In genomic region chr10:3068968-3069737, GRCh38 we compare ENCODE assay signal across 9 cellular contexts. TPM values are rescaled to one million over a fixed set of nuclear protein-coding genes. Genes with fewer than 3 reads are reported as not detected.
A peak's percentile ranks its signal among the peaks of the same experiment; 100 is the strongest.
DNase-seq lines count a peak whose midpoint lies in the region; ATAC-seq, FAIRE-seq and TF ChIP-seq lines count a peak whose summit lies in the region.
"Had no signal": no experiment of that assay in that cellular context is flagged by ENCODE, and none has a peak within 500 bp of the region (broad histone marks: within the 10 kb centered on the region; RNA-seq: fewer than 3 reads in every experiment).

No MANE protein-coding gene starts in this region.

- peak overlapping the region; percentile 95 for H3K9ac ChIP-seq in SK-N-SH

- FAIRE-seq in bronchial epithelial cell (lab: Jason Lieb, UNC), result no peak
- FAIRE-seq: endometrium had no signal

- intact Hi-C loops in right lobe of liver (cut with DNase I), result no loop called here
- intact Hi-C loops in stomach (cut with DNase I; ENCODE audit: low total_unique reads), result no loop called here

- H3K27me3 ChIP-seq in SK-N-SH (ENCODE audit: insufficient read depth), result no peaks in the 10 kb centered on the region
- no peaks in the 10 kb centered on the region for H3K27me3 ChIP-seq in bronchial epithelial cell (ENCODE audit: control insufficient read depth, insufficient read depth, low read length)
- H3K27me3 ChIP-seq in right lobe of liver, result peaks cover 0 to 4% of the 10 kb centered on the region in 2 donors
- H3K27me3 ChIP-seq in stomach, result peaks cover 0 to 42% (median 20%) of the 10 kb centered on the region in 3 donors

- peaks cover 13% of the 10 kb centered on the region for H3F3A ChIP-seq in SK-N-SH (replicated peaks; ENCODE audit: insufficient read depth)

- H3K9me3 ChIP-seq in SK-N-SH (no peaks in the 10 kb centered on the region), right lobe of liver (no peaks in the 10 kb centered on the region), stomach (no peaks in the 10 kb centered on the region)

- peak overlapping the region; percentile 94 for H3K4me2 ChIP-seq in SK-N-SH

- peaks cover 68% of the 10 kb centered on the region for H3K79me2 ChIP-seq in SK-N-SH (ENCODE audit: insufficient read depth)

- H4K20me1 ChIP-seq in SK-N-SH (ENCODE audit: insufficient read depth), result peaks cover 40% of the 10 kb centered on the region

- ATAC-seq in SK-N-SH treated with all-trans-retinoic acid at 6 μM for 48 hours (no peak; the same call in 1 of the 3 replicates), HG02610 (IDR thresholded peaks at IDR 0.05; ENCODE audit: unreplicated experiment) (peak; percentile 33), right lobe of liver (peak in 3 of 4 donors; percentile 34 to 42 (median 36))

- peak overlapping the region; percentile 62 to 82 for H3K27ac ChIP-seq in SK-N-SH (ENCODE audit: low read depth in 2 of 2, low read length in 1 of 2)
- no peak overlapping the region for H3K27ac ChIP-seq in right lobe of liver
- H3K27ac ChIP-seq in stomach, result peak overlapping the region in 4 of 5 donors; percentile 74 to 84 (median 78)

- no peak for TF ChIP-seq RAD21 in SK-N-SH (IDR thresholded peaks at IDR 0.05; ENCODE audit: low read length)

- CTCF ChIA-PET in SK-N-SH (lab: Yijun Ruan, JAX), result interaction anchor here (0.6 to 1.7 kb wide), 3 partner anchors 18 to 1536 kb away, joined by 3 to 6 read pairs (median 4); no protein-coding TSS in a partner anchor

- H3K9me2 ChIP-seq in SK-N-SH, result no peaks in the 10 kb centered on the region

- no peak for TF ChIP-seq POLR2A in right lobe of liver (IDR thresholded peaks at IDR 0.05)
- TF ChIP-seq POLR2A in stomach (IDR thresholded peaks at IDR 0.05), result no peak

- TF ChIP-seq EP300 in SK-N-SH (IDR thresholded peaks at IDR 0.05; ENCODE audit: borderline replicate concordance in 1 of 2, low read depth in 1 of 2, low read length in 1 of 2), result no peak
- TF ChIP-seq EP300 in stomach (IDR thresholded peaks at IDR 0.05), result no peak

- H3K4me1 ChIP-seq in SK-N-SH (ENCODE audit: control insufficient read depth in 1 of 2, insufficient read depth in 2 of 2, low read depth in 1 of 2, low read length in 1 of 2) (peaks cover 33 to 48% of the 10 kb centered on the region in 2 experiments), right lobe of liver (peaks cover 0 to 11% (median 0%) of the 10 kb centered on the region in 4 donors), stomach (peaks cover 17 to 67% (median 34%) of the 10 kb centered on the region in 4 donors)

- peaks cover 12 to 43% of the 10 kb centered on the region in 2 experiments for H3K36me3 ChIP-seq in SK-N-SH (replicated peaks in 1 of 2; ENCODE audit: control insufficient read depth in 1 of 2, insufficient read depth in 2 of 2, low read length in 1 of 2)
- peaks cover 9% of the 10 kb centered on the region for H3K36me3 ChIP-seq in bronchial epithelial cell (ENCODE audit: control insufficient read depth, insufficient read depth, low read length)
- H3K36me3 ChIP-seq in right lobe of liver, result no peaks in the 10 kb centered on the region
- H3K36me3 ChIP-seq in stomach, result no peaks in the 10 kb centered on the region

- H2AFZ ChIP-seq in SK-N-SH (ENCODE audit: low read depth), result no peak overlapping the region

- DNase-seq in SK-N-SH (peak; percentile 87), RKO (ENCODE audit: low spot score) (peak; percentile 50), bronchial epithelial cell (ENCODE audit: low read depth) (no peak), right lobe of liver (peak in 1 of 3 donors; percentile 51), stomach (no peak), NCI-H128 (lab: John Stamatoyannopoulos, UW; ENCODE audit: unreplicated experiment) (no peak)

- H3K4me3 ChIP-seq in SK-N-SH (ENCODE audit: low read depth in 2 of 2, low read length in 1 of 2), result peak overlapping the region; percentile 94
- peak overlapping the region; percentile 84 for H3K4me3 ChIP-seq in bronchial epithelial cell (ENCODE audit: low read depth, low read length)
- H3K4me3 ChIP-seq in right lobe of liver, result peak overlapping the region; percentile 53 to 66 (median 63)
- H3K4me3 ChIP-seq in stomach, result peak overlapping the region; percentile 72 to 95 (median 82)

- POLR2A ChIA-PET in SK-N-SH (lab: Yijun Ruan, JAX), result interaction anchor here (0.6 kb wide), 1 partner anchor 875 kb away, joined by 3 read pairs; no protein-coding TSS in a partner anchor

- WGBS in SK-N-SH (ENCODE audit: low lambda C conversion rate), result 38% methylated on average over 26 of the region's 57 CpGs
- WGBS in right lobe of liver (ENCODE audit: insufficient coverage, low coverage, low lambda C conversion rate, missing lambda C conversion rate), result 23% methylated on average over 24 of the region's 57 CpGs
- WGBS in stomach, 5 donors, result 15 to 48% (median 17%) methylated on average over 19 to 57 of the region's 57 CpGs

- TF ChIP-seq CTCF in SK-N-SH (IDR thresholded peaks at IDR 0.05), result peak; percentile 16; the same call in 1 of the 2 replicates
- TF ChIP-seq CTCF in bronchial epithelial cell (IDR thresholded peaks at IDR 0.05; ENCODE audit: insufficient read depth, low read length, severe bottlenecking), result no peak
- no peak for TF ChIP-seq CTCF in right lobe of liver (IDR thresholded peaks at IDR 0.05)
- TF ChIP-seq CTCF in stomach (IDR thresholded peaks at IDR 0.05), result no peak

TF ChIP-seq in SK-N-SH, 30 proteins besides CTCF, POLR2A, EP300 and RAD21 (continues in another document):
- no peak for TF ChIP-seq IRF3 (IDR thresholded peaks at IDR 0.05; ENCODE audit: low read depth, low read length)

TF ChIP-seq in SK-N-SH treated with all-trans-retinoic acid at 6 μM for 48 hours, 23 proteins besides CTCF, POLR2A, EP300 and RAD21 (continues in another document):
- TF ChIP-seq PATZ1 (CRISPR knock-in tag; IDR thresholded peaks at IDR 0.05; ENCODE audit: borderline replicate concordance), result no peak
- TF ChIP-seq PPARA (CRISPR knock-in tag; IDR thresholded peaks at IDR 0.05; ENCODE audit: borderline replicate concordance), result no peak
- TF ChIP-seq ZNF565 (CRISPR knock-in tag; conservative IDR thresholded peaks at IDR 0.05; ENCODE audit: low read depth), result no peak
- TF ChIP-seq ESRRG (CRISPR knock-in tag; IDR thresholded peaks at IDR 0.05), result no peak
- no peak for TF ChIP-seq BACH2 (CRISPR knock-in tag; IDR thresholded peaks at IDR 0.05; ENCODE audit: borderline replicate concordance)
- no peak for TF ChIP-seq CSRNP3 (CRISPR knock-in tag; IDR thresholded peaks at IDR 0.05)
- no peak for TF ChIP-seq CREB5 (CRISPR knock-in tag; IDR thresholded peaks at IDR 0.05; ENCODE audit: low read depth)
- no peak for TF ChIP-seq ZFP30 (CRISPR knock-in tag; IDR thresholded peaks at IDR 0.05)
- no peak for TF ChIP-seq GLIS3 (CRISPR knock-in tag; IDR thresholded peaks at IDR 0.05)
- no peak for TF ChIP-seq ZFP3 (CRISPR knock-in tag; IDR thresholded peaks at IDR 0.05)
- no peak for TF ChIP-seq SNAI2 (CRISPR knock-in tag; IDR thresholded peaks at IDR 0.05)
- no peak for TF ChIP-seq TCF4 (CRISPR knock-in tag; IDR thresholded peaks at IDR 0.05; ENCODE audit: borderline replicate concordance)
- no peak for TF ChIP-seq CSDC2 (CRISPR knock-in tag; IDR thresholded peaks at IDR 0.05)
- TF ChIP-seq ARNTL (CRISPR knock-in tag; IDR thresholded peaks at IDR 0.05; ENCODE audit: borderline replicate concordance, low read depth), result no peak
- TF ChIP-seq ZNF70 (CRISPR knock-in tag; IDR thresholded peaks at IDR 0.05), result no peak
- no peak for TF ChIP-seq TOX (CRISPR knock-in tag; IDR thresholded peaks at IDR 0.05; ENCODE audit: borderline replicate concordance)
- no peak for TF ChIP-seq OSR1 (CRISPR knock-in tag; IDR thresholded peaks at IDR 0.05)

RNA-seq across cellular contexts. Expression of gene PFKP, which starts 1.8 kb away (rescaled TPM):
- polyA plus RNA-seq in SK-N-SH (2012; rRNA removed) (143 and 175 TPM in 2 replicates), stomach (10 to 100 TPM; 14.1 to 62.9 (median 20.0) TPM)
- 87.4 and 114 TPM in 2 replicates for polyA plus RNA-seq in SK-N-SH (2012; cell fraction: cytosol; rRNA removed)
- polyA plus RNA-seq in SK-N-SH (2012; cell fraction: nucleus; rRNA removed), result 193 and 198 TPM in 2 replicates
- total RNA-seq in bronchial epithelial cell (188 and 196 TPM in 2 replicates), right lobe of liver (10 to 100 TPM in 3 of 6 experiments, 1 to 10 TPM in 2, under 1 TPM in 1; 0.66 to 24.1 (median 9.2) TPM), stomach (100 to 1,000 TPM in 1 of 5 donors, 10 to 100 TPM in 4; 11.2 to 155 (median 38.7) TPM)

Comparison
In these comparisons a context has a peak if more than half of its experiments do, and no peak if none do; other contexts are left out.
1. DNase-seq: peak in SK-N-SH (single experiment) and RKO (single experiment); none in bronchial epithelial cell (single experiment), stomach (single experiment) and NCI-H128 (single experiment).
2. H3K27ac ChIP-seq: peak in SK-N-SH (2 of 2) and stomach (4 of 5); none in right lobe of liver (0 of 3).
3. Peak in every context shown above with its lines, with median percentiles within 50 percentile points of each other: H3K4me3 ChIP-seq.